In genomic region chr4:175504316-175504715, GRCh38 we compare ENCODE assay signal across 14 cellular contexts.
"Had no signal": no experiment of that assay in that cellular context is flagged by ENCODE, and none has a peak within 500 bp of the region (broad histone marks: within the 10 kb centered on the region; RNA-seq: fewer than 3 reads in every experiment).

No MANE protein-coding gene starts in this region.

- H3K4me1 Mint-ChIP-seq: activated naive CD4-positive, alpha-beta T cell treated with anti-CD3 and anti-CD28 coated beads, Interleukin-2, amount 50 U/mL, for 24 hours; neural crest cell had no signal

- H3K27ac ChIP-seq: esophagus squamous epithelium, heart right ventricle, ovary, tibial nerve, vagina had no signal

- H3K27ac Mint-ChIP-seq: activated naive CD4-positive, alpha-beta T cell treated with anti-CD3 and anti-CD28 coated beads, Interleukin-2, amount 50 U/mL, for 24 hours; T-helper 1 cell treated with Interleukin-12 subunit alpha and Interleukin-12 subunit beta and Interleukin-4 antibody, amounts not matched to agents 30 μg/mL and 1 μg/mL, for 36 hours had no signal

- H3K4me1 ChIP-seq: esophagus squamous epithelium, heart right ventricle, tibial nerve, vagina had no signal

- DNase-seq: activated CD4-positive, CD25-positive, alpha-beta regulatory T cell; activated effector memory CD4-positive, alpha-beta T cell treated with Interleukin-2 at 50 U/mL for 16 hours; activated T-cell treated with anti-CD3 and anti-CD28 coated beads, Interleukin-2, amount 50 U/mL, for 1 hour; esophagus squamous epithelium; heart right ventricle; kidney glomerular epithelial cell; ovary; retina; small intestine had no signal

- ATAC-seq: heart right ventricle had no signal

- H3K36me3 ChIP-seq: esophagus squamous epithelium, heart right ventricle, ovary, tibial nerve, vagina had no signal

- H3K27me3 ChIP-seq: esophagus squamous epithelium, heart right ventricle, ovary, tibial nerve, vagina had no signal

- H3K9me3 Mint-ChIP-seq: T-helper 1 cell treated with Interleukin-12 subunit alpha and Interleukin-12 subunit beta and Interleukin-4 antibody, amounts not matched to agents 30 μg/mL and 1 μg/mL, for 36 hours had no signal

- H3K4me3 ChIP-seq: esophagus squamous epithelium, heart right ventricle, ovary, tibial nerve, vagina had no signal

- H3K4me3 Mint-ChIP-seq: activated naive CD4-positive, alpha-beta T cell treated with anti-CD3 and anti-CD28 coated beads, Interleukin-2, amount 50 U/mL, for 24 hours; neural crest cell; T-helper 1 cell treated with Interleukin-12 subunit alpha and Interleukin-12 subunit beta and Interleukin-4 antibody, amounts not matched to agents 30 μg/mL and 1 μg/mL, for 36 hours had no signal

- H3K9me3 ChIP-seq: esophagus squamous epithelium, ovary, vagina had no signal

- H3K36me3 Mint-ChIP-seq: activated naive CD4-positive, alpha-beta T cell treated with anti-CD3 and anti-CD28 coated beads, Interleukin-2, amount 50 U/mL, for 24 hours had no signal
